In the genomic region with DNA sequence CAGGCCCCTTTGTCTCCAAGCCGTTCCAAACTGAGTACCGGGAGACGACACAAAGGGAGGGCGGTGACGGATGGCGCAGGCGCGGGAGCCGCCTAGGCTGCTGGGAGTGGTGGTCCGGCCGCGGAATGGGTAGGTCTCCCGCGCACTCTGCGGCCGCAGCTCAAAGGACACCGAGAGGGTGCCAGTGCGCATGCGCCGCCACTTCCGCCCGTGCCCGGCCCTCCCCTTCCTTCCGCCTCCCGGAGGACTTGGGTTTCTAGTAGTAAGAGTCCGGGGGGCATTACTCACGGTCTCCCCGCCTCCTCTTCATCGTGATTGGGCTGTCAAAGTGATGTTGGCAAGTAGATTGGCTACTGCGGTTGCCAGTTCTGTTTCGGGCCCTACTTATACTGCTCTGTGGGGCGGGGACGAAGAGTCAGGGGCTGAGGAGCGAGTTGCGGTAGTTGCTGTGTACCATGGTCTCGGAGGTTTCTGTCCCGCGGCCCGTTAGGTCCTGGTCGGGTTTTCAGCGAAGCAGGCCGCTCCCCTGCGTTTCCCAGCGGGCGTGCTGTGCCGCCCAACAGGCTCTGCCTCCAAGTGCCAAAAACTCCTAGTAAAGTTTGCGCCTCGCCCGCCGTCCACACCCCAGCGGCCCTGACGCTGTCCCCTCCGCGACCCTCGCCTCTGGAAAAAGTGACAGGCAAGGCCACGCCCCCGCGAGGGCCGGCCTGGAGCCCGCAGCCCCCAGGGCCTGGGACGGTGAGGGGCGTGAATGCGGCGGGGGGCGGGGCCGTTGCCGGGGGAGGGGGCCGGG, we compare ENCODE assay signal across 1 cellular context.
TF ChIP-seq lines count a peak whose summit lies in the region.

No MANE protein-coding gene starts in this region.

TF ChIP-seq in HepG2, 621 proteins besides CTCF, POLR2A, EP300 and RAD21 (continues in another document):
- TF ChIP-seq SIN3B (IDR thresholded peaks at IDR 0.05; ENCODE audit: low read length) (peak; percentile 44; the same call in 1 of the 2 replicates), AHR (CRISPR knock-in tag; IDR thresholded peaks at IDR 0.05) (no peak), ARNTL (CRISPR knock-in tag; IDR thresholded peaks at IDR 0.05) (0 out of 2 replicates have a peak, but pooled peaks have one; percentile 40), GLI4 (CRISPR knock-in tag; IDR thresholded peaks at IDR 0.05; ENCODE audit: borderline replicate concordance) (0 out of 2 replicates have a peak, but pooled peaks have one; percentile 28), ZNF383 (CRISPR knock-in tag; IDR thresholded peaks at IDR 0.05; ENCODE audit: borderline replicate concordance) (no peak), FIP1L1 (IDR thresholded peaks at IDR 0.05; ENCODE audit: borderline replicate concordance, insufficient read depth, low read depth, low read length) (no peak), ARNT2 (CRISPR knock-in tag; IDR thresholded peaks at IDR 0.05; ENCODE audit: low read depth) (peak; percentile 53; the same call in 1 of the 2 replicates), ZNF264 (CRISPR knock-in tag; IDR thresholded peaks at IDR 0.05) (0 out of 2 replicates have a peak, but pooled peaks have one; percentile 10), ZNF552 (CRISPR knock-in tag; IDR thresholded peaks at IDR 0.05; ENCODE audit: borderline replicate concordance) (no peak), ZNF850 (CRISPR knock-in tag; conservative IDR thresholded peaks at IDR 0.05) (no peak), ZNF670 (CRISPR knock-in tag; IDR thresholded peaks at IDR 0.05; ENCODE audit: borderline replicate concordance) (peak; percentile 62; the same call in 1 of the 2 replicates), NR1H2 (CRISPR knock-in tag; IDR thresholded peaks at IDR 0.05; ENCODE audit: borderline replicate concordance, low read depth) (peak; percentile 54; the same call in 1 of the 2 replicates), POLR2G (IDR thresholded peaks at IDR 0.05; ENCODE audit: low read depth, low read length) (peak; percentile 99), NCOA2 (CRISPR knock-in tag; IDR thresholded peaks at IDR 0.05) (peak; percentile 48; the same call in 1 of the 2 replicates), SP140L (CRISPR knock-in tag; IDR thresholded peaks at IDR 0.05; ENCODE audit: borderline replicate concordance) (no peak; the same call in 1 of the 2 replicates), ZBTB42 (CRISPR knock-in tag; IDR thresholded peaks at IDR 0.05) (0 out of 2 replicates have a peak, but pooled peaks have one; percentile 21), NR2C2 (CRISPR knock-in tag; IDR thresholded peaks at IDR 0.05; ENCODE audit: borderline replicate concordance) (no peak), ZNF260 (CRISPR knock-in tag; IDR thresholded peaks at IDR 0.05; ENCODE audit: borderline replicate concordance, low read depth) (no peak), MXI1 (IDR thresholded peaks at IDR 0.05; ENCODE audit: borderline replicate concordance, low read depth, low read length) (0 out of 3 replicates have a peak, but pooled peaks have one; percentile 5), ZFP90 (CRISPR knock-in tag; IDR thresholded peaks at IDR 0.05; ENCODE audit: borderline replicate concordance) (no peak), PTBP1 (IDR thresholded peaks at IDR 0.05; ENCODE audit: low read depth, low read length, poor library complexity, severe bottlenecking) (peak; percentile 51), BCL6 (CRISPR knock-in tag; IDR thresholded peaks at IDR 0.05) (no peak), ZNF124 (CRISPR knock-in tag; IDR thresholded peaks at IDR 0.05) (peak; percentile 56; the same call in 1 of the 2 replicates), SAP130 (CRISPR knock-in tag; IDR thresholded peaks at IDR 0.05; ENCODE audit: low read depth) (peak; percentile 73), CBX1 (IDR thresholded peaks at IDR 0.05; ENCODE audit: low read depth) (peak; percentile 63), GATAD2A (CRISPR knock-in tag; IDR thresholded peaks at IDR 0.05) (peak; percentile 42), SMAD1 (CRISPR knock-in tag; IDR thresholded peaks at IDR 0.05; ENCODE audit: borderline replicate concordance, low read depth) (peak; percentile 50; the same call in 1 of the 2 replicates), MYNN (CRISPR knock-in tag; IDR thresholded peaks at IDR 0.05; ENCODE audit: low read depth) (no peak; the same call in 1 of the 2 replicates), ZNF343 (CRISPR knock-in tag; IDR thresholded peaks at IDR 0.05) (no peak), ZFX (CRISPR knock-in tag; IDR thresholded peaks at IDR 0.05; ENCODE audit: low read depth) (peak; percentile 90), KDM1A (CRISPR knock-in tag; IDR thresholded peaks at IDR 0.05) (0 out of 2 replicates have a peak, but pooled peaks have one; percentile 23), ZNF468 (CRISPR knock-in tag; IDR thresholded peaks at IDR 0.05) (0 out of 2 replicates have a peak, but pooled peaks have one; percentile 66), ZNF329 (CRISPR knock-in tag; IDR thresholded peaks at IDR 0.05; ENCODE audit: low read depth) (no peak), KLF16 (CRISPR knock-in tag; IDR thresholded peaks at IDR 0.05) (peak in 1 of 2 experiments; percentile 68; a peak in 1 of 4 replicates), ZNF883 (CRISPR knock-in tag; IDR thresholded peaks at IDR 0.05; ENCODE audit: not compliant biosample characterization) (peak; percentile 34)
- TF ChIP-seq, protein P1, sequence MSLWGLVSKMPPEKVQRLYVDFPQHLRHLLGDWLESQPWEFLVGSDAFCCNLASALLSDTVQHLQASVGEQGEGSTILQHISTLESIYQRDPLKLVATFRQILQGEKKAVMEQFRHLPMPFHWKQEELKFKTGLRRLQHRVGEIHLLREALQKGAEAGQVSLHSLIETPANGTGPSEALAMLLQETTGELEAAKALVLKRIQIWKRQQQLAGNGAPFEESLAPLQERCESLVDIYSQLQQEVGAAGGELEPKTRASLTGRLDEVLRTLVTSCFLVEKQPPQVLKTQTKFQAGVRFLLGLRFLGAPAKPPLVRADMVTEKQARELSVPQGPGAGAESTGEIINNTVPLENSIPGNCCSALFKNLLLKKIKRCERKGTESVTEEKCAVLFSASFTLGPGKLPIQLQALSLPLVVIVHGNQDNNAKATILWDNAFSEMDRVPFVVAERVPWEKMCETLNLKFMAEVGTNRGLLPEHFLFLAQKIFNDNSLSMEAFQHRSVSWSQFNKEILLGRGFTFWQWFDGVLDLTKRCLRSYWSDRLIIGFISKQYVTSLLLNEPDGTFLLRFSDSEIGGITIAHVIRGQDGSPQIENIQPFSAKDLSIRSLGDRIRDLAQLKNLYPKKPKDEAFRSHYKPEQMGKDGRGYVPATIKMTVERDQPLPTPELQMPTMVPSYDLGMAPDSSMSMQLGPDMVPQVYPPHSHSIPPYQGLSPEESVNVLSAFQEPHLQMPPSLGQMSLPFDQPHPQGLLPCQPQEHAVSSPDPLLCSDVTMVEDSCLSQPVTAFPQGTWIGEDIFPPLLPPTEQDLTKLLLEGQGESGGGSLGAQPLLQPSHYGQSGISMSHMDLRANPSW (CRISPR knock-in tag; IDR thresholded peaks at IDR 0.05; ENCODE audit: borderline replicate concordance) = 0 out of 2 replicates have a peak, but pooled peaks have one; percentile 43
- TF ChIP-seq, protein P2, sequence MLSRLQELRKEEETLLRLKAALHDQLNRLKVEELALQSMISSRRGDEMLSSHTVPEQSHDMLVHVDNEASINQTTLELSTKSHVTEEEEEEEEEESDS (CRISPR knock-in tag; IDR thresholded peaks at IDR 0.05; ENCODE audit: borderline replicate concordance) = 0 out of 2 replicates have a peak, but pooled peaks have one; percentile 59
- TF ChIP-seq, protein P3, sequence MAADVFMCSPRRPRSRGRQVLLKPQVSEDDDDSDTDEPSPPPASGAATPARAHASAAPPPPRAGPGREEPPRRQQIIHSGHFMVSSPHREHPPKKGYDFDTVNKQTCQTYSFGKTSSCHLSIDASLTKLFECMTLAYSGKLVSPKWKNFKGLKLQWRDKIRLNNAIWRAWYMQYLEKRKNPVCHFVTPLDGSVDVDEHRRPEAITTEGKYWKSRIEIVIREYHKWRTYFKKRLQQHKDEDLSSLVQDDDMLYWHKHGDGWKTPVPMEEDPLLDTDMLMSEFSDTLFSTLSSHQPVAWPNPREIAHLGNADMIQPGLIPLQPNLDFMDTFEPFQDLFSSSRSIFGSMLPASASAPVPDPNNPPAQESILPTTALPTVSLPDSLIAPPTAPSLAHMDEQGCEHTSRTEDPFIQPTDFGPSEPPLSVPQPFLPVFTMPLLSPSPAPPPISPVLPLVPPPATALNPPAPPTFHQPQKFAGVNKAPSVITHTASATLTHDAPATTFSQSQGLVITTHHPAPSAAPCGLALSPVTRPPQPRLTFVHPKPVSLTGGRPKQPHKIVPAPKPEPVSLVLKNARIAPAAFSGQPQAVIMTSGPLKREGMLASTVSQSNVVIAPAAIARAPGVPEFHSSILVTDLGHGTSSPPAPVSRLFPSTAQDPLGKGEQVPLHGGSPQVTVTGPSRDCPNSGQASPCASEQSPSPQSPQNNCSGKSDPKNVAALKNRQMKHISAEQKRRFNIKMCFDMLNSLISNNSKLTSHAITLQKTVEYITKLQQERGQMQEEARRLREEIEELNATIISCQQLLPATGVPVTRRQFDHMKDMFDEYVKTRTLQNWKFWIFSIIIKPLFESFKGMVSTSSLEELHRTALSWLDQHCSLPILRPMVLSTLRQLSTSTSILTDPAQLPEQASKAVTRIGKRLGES (CRISPR knock-in tag; IDR thresholded peaks at IDR 0.05; ENCODE audit: borderline replicate concordance) = no peak
- TF ChIP-seq, protein P4, sequence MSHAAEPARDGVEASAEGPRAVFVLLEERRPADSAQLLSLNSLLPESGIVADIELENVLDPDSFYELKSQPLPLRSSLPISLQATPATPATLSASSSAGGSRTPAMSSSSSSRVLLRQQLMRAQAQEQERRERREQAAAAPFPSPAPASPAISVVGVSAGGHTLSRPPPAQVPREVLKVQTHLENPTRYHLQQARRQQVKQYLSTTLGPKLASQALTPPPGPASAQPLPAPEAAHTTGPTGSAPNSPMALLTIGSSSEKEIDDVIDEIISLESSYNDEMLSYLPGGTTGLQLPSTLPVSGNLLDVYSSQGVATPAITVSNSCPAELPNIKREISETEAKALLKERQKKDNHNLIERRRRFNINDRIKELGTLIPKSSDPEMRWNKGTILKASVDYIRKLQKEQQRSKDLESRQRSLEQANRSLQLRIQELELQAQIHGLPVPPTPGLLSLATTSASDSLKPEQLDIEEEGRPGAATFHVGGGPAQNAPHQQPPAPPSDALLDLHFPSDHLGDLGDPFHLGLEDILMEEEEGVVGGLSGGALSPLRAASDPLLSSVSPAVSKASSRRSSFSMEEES (CRISPR knock-in tag; IDR thresholded peaks at IDR 0.05) = no peak
- TF ChIP-seq, protein P5, sequence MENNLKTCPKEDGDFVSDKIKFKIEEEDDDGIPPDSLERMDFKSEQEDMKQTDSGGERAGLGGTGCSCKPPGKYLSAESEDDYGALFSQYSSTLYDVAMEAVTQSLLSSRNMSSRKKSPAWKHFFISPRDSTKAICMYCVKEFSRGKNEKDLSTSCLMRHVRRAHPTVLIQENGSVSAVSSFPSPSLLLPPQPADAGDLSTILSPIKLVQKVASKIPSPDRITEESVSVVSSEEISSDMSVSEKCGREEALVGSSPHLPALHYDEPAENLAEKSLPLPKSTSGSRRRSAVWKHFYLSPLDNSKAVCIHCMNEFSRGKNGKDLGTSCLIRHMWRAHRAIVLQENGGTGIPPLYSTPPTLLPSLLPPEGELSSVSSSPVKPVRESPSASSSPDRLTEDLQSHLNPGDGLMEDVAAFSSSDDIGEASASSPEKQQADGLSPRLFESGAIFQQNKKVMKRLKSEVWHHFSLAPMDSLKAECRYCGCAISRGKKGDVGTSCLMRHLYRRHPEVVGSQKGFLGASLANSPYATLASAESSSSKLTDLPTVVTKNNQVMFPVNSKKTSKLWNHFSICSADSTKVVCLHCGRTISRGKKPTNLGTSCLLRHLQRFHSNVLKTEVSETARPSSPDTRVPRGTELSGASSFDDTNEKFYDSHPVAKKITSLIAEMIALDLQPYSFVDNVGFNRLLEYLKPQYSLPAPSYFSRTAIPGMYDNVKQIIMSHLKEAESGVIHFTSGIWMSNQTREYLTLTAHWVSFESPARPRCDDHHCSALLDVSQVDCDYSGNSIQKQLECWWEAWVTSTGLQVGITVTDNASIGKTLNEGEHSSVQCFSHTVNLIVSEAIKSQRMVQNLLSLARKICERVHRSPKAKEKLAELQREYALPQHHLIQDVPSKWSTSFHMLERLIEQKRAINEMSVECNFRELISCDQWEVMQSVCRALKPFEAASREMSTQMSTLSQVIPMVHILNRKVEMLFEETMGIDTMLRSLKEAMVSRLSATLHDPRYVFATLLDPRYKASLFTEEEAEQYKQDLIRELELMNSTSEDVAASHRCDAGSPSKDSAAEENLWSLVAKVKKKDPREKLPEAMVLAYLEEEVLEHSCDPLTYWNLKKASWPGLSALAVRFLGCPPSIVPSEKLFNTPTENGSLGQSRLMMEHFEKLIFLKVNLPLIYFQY (CRISPR knock-in tag; IDR thresholded peaks at IDR 0.05; ENCODE audit: borderline replicate concordance) = peak; percentile 18; the same call in 1 of the 2 replicates
- TF ChIP-seq, protein P6, sequence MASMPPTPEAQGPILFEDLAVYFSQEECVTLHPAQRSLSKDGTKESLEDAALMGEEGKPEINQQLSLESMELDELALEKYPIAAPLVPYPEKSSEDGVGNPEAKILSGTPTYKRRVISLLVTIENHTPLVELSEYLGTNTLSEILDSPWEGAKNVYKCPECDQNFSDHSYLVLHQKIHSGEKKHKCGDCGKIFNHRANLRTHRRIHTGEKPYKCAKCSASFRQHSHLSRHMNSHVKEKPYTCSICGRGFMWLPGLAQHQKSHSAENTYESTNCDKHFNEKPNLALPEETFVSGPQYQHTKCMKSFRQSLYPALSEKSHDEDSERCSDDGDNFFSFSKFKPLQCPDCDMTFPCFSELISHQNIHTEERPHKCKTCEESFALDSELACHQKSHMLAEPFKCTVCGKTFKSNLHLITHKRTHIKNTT (CRISPR knock-in tag; IDR thresholded peaks at IDR 0.05) = no peak
- TF ChIP-seq, protein P7, sequence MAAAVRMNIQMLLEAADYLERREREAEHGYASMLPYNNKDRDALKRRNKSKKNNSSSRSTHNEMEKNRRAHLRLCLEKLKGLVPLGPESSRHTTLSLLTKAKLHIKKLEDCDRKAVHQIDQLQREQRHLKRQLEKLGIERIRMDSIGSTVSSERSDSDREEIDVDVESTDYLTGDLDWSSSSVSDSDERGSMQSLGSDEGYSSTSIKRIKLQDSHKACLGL (CRISPR knock-in tag; IDR thresholded peaks at IDR 0.05) = peak; percentile 35; the same call in 1 of the 2 replicates
- TF ChIP-seq, protein P8, sequence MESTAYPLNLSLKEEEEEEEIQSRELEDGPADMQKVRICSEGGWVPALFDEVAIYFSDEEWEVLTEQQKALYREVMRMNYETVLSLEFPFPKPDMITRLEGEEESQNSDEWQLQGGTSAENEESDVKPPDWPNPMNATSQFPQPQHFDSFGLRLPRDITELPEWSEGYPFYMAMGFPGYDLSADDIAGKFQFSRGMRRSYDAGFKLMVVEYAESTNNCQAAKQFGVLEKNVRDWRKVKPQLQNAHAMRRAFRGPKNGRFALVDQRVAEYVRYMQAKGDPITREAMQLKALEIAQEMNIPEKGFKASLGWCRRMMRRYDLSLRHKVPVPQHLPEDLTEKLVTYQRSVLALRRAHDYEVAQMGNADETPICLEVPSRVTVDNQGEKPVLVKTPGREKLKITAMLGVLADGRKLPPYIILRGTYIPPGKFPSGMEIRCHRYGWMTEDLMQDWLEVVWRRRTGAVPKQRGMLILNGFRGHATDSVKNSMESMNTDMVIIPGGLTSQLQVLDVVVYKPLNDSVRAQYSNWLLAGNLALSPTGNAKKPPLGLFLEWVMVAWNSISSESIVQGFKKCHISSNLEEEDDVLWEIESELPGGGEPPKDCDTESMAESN (CRISPR knock-in tag; conservative IDR thresholded peaks at IDR 0.05) = peak; percentile 84
- TF ChIP-seq, protein P9, sequence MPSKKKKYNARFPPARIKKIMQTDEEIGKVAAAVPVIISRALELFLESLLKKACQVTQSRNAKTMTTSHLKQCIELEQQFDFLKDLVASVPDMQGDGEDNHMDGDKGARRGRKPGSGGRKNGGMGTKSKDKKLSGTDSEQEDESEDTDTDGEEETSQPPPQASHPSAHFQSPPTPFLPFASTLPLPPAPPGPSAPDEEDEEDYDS (CRISPR knock-in tag; IDR thresholded peaks at IDR 0.05) = peak; percentile 99
